18 cellular contexts compared by ENCODE assay signal in the genomic region with DNA sequence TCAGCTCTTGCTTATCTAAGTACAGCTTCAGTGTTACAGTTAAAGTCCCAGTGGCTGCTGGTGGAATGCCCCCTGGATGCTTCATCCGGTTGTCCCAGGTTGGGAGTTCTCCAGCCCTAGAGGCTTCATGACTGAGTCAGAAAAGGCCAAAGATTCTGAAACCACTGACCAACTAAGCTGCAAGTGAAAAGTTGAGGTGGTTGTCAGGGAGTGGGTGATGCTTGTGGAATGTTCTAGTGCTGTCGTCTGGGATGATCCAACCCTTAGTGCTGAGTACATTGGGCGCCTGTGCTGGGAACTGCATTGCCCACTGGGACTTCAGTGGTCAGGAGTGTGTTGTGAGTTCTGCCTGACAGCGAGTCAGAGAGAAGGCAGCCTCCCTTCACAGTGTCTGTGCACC. TPM values are rescaled to one million over a fixed set of nuclear protein-coding genes. Genes with fewer than 3 reads are reported as not detected.
DNase-seq lines count a peak whose midpoint lies in the region; ATAC-seq and TF ChIP-seq lines count a peak whose summit lies in the region.
"Had no signal": no experiment of that assay in that cellular context is flagged by ENCODE, and none has a peak within 500 bp of the region (broad histone marks: within the 10 kb centered on the region; RNA-seq: fewer than 3 reads in every experiment).

No MANE protein-coding gene starts in this region.

- peak; percentile 87 for DNase-seq in GM04504 (ENCODE audit: low read depth)
- DNase-seq in fibroblast of the aortic adventitia (ENCODE audit: low read depth), result peak; percentile 82
- no peak for DNase-seq in activated T-cell treated with anti-CD3 and anti-CD28 coated beads, Interleukin-2, amount 50 U/mL, for 72 hours
- DNase-seq: activated B cell treated with CpG ODN at 0.5 μM for 24 hours; activated naive CD4-positive, alpha-beta T cell treated with anti-CD3 and anti-CD28 coated beads, Interleukin-2, amount 50 U/mL, for 16 hours; GF-D8; NCI-H1105 treated with DMSO at 0.1 percent for 48 hours; right cardiac atrium; stimulated activated CD4-positive, alpha-beta T cell treated with anti-CD3 and anti-CD28 coated beads, Interleukin-4, amount 100 ng/mL, for 1 hour; transverse colon had no signal

- no peaks in the 10 kb centered on the region for H3K36me3 ChIP-seq in skeletal muscle satellite cell (ENCODE audit: insufficient read depth, low read length)
- H3K36me3 ChIP-seq: transverse colon had no signal

- peak; percentile 6 for TF ChIP-seq CTCF in fibroblast of the aortic adventitia (IDR thresholded peaks at IDR 0.05; ENCODE audit: insufficient read depth, low read length)

- no peaks in the 10 kb centered on the region for H3K36me3 Mint-ChIP-seq in activated T-cell treated with anti-CD3 and anti-CD28 coated beads, Interleukin-2, amount 50 U/mL, for 72 hours (ENCODE audit: insufficient read depth in 2 of 2)

- H3K27me3 Mint-ChIP-seq in activated T-cell treated with anti-CD3 and anti-CD28 coated beads, Interleukin-2, amount 50 U/mL, for 72 hours (ENCODE audit: low read depth), result peaks cover 34% of the 10 kb centered on the region

- H3K4me1 ChIP-seq in skeletal muscle satellite cell (ENCODE audit: control insufficient read depth, insufficient read depth, low read length), result peaks cover 11% of the 10 kb centered on the region
- H3K4me1 ChIP-seq: transverse colon had no signal

- no peaks in the 10 kb centered on the region for H3K9me3 ChIP-seq in skeletal muscle satellite cell (replicated peaks; ENCODE audit: low read length)
- H3K9me3 ChIP-seq: transverse colon had no signal

- no peak overlapping the region for H3K4me3 ChIP-seq in fibroblast of the aortic adventitia (ENCODE audit: low read depth, low read length)
- no peak overlapping the region for H3K4me3 ChIP-seq in skeletal muscle satellite cell (ENCODE audit: low read length)
- H3K4me3 ChIP-seq: GM23338, K562, transverse colon had no signal

- no peak overlapping the region for H3K4me3 Mint-ChIP-seq in activated T-cell treated with anti-CD3 and anti-CD28 coated beads, Interleukin-2, amount 50 U/mL, for 72 hours
- H3K4me3 Mint-ChIP-seq: activated B cell treated with CpG ODN at 0.5 μM for 24 hours, GM23338, nephron had no signal

- H3K4me1 Mint-ChIP-seq in activated T-cell treated with anti-CD3 and anti-CD28 coated beads, Interleukin-2, amount 50 U/mL, for 72 hours (ENCODE audit: low read depth), result no peaks in the 10 kb centered on the region
- H3K4me1 Mint-ChIP-seq: nephron had no signal

- TF ChIP-seq POLR2A in GM18505 (IDR thresholded peaks at IDR 0.05; ENCODE audit: borderline replicate concordance, extremely low read depth, insufficient read depth, insufficient read length), result no peak

- H3K27me3 ChIP-seq in skeletal muscle satellite cell (ENCODE audit: control insufficient read depth, insufficient read depth, low read length), result peaks cover 4% of the 10 kb centered on the region
- H3K27me3 ChIP-seq: transverse colon had no signal

- H3K27ac Mint-ChIP-seq in activated T-cell treated with anti-CD3 and anti-CD28 coated beads, Interleukin-2, amount 50 U/mL, for 72 hours, result no peak overlapping the region
- H3K27ac Mint-ChIP-seq: activated B cell treated with CpG ODN at 0.5 μM for 24 hours, GM23338, nephron had no signal

- H3K4me2 ChIP-seq in skeletal muscle satellite cell (ENCODE audit: low read length), result peak overlapping the region; percentile 38
- H3K4me2 ChIP-seq: GM23338 had no signal

- no peaks in the 10 kb centered on the region for H3K9me3 Mint-ChIP-seq in activated T-cell treated with anti-CD3 and anti-CD28 coated beads, Interleukin-2, amount 50 U/mL, for 72 hours
- H3K9me3 Mint-ChIP-seq: activated B cell treated with CpG ODN at 0.5 μM for 24 hours, nephron had no signal

- ATAC-seq in SK-N-SH treated with all-trans-retinoic acid at 6 μM for 48 hours, result peak; percentile 55
- no peak for ATAC-seq in GM18505 (IDR thresholded peaks at IDR 0.05; ENCODE audit: unreplicated experiment)
- ATAC-seq in HG02642 (IDR thresholded peaks at IDR 0.05; ENCODE audit: poor library complexity, unreplicated experiment), result no peak
- no peak for ATAC-seq in GM18867 (IDR thresholded peaks at IDR 0.05; ENCODE audit: unreplicated experiment)
- no peak for ATAC-seq in activated T-cell treated with anti-CD3 and anti-CD28 coated beads, Interleukin-2, amount 50 U/mL, for 72 hours (replicated peaks in 1 of 2)
- ATAC-seq: right cardiac atrium had no signal

- peak overlapping the region; percentile 69 for H3K9ac ChIP-seq in skeletal muscle satellite cell (ENCODE audit: low read depth, low read length)

TF ChIP-seq in SK-N-SH treated with all-trans-retinoic acid at 6 μM for 48 hours, 23 proteins besides CTCF, POLR2A, EP300 and RAD21:
- TF ChIP-seq ZC3H10 (CRISPR knock-in tag; IDR thresholded peaks at IDR 0.05), result no peak
- no peak for TF ChIP-seq ZNF70 (CRISPR knock-in tag; IDR thresholded peaks at IDR 0.05)
- no peak for TF ChIP-seq GLIS3 (CRISPR knock-in tag; IDR thresholded peaks at IDR 0.05)
- TF ChIP-seq, protein P1, sequence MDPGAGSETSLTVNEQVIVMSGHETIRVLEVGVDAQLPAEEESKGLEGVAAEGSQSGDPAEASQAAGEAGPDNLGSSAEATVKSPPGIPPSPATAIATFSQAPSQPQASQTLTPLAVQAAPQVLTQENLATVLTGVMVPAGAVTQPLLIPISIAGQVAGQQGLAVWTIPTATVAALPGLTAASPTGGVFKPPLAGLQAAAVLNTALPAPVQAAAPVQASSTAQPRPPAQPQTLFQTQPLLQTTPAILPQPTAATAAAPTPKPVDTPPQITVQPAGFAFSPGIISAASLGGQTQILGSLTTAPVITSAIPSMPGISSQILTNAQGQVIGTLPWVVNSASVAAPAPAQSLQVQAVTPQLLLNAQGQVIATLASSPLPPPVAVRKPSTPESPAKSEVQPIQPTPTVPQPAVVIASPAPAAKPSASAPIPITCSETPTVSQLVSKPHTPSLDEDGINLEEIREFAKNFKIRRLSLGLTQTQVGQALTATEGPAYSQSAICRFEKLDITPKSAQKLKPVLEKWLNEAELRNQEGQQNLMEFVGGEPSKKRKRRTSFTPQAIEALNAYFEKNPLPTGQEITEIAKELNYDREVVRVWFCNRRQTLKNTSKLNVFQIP (CRISPR knock-in tag; IDR thresholded peaks at IDR 0.05; ENCODE audit: borderline replicate concordance, low read depth), result no peak
- no peak for TF ChIP-seq ZNF8 (CRISPR knock-in tag; IDR thresholded peaks at IDR 0.05)
- TF ChIP-seq BACH2 (CRISPR knock-in tag; IDR thresholded peaks at IDR 0.05; ENCODE audit: borderline replicate concordance), result no peak
- no peak for TF ChIP-seq TCF4 (CRISPR knock-in tag; IDR thresholded peaks at IDR 0.05; ENCODE audit: borderline replicate concordance)
- TF ChIP-seq ESRRG (CRISPR knock-in tag; IDR thresholded peaks at IDR 0.05), result no peak
- no peak for TF ChIP-seq CSDC2 (CRISPR knock-in tag; IDR thresholded peaks at IDR 0.05)
- TF ChIP-seq, protein P2, sequence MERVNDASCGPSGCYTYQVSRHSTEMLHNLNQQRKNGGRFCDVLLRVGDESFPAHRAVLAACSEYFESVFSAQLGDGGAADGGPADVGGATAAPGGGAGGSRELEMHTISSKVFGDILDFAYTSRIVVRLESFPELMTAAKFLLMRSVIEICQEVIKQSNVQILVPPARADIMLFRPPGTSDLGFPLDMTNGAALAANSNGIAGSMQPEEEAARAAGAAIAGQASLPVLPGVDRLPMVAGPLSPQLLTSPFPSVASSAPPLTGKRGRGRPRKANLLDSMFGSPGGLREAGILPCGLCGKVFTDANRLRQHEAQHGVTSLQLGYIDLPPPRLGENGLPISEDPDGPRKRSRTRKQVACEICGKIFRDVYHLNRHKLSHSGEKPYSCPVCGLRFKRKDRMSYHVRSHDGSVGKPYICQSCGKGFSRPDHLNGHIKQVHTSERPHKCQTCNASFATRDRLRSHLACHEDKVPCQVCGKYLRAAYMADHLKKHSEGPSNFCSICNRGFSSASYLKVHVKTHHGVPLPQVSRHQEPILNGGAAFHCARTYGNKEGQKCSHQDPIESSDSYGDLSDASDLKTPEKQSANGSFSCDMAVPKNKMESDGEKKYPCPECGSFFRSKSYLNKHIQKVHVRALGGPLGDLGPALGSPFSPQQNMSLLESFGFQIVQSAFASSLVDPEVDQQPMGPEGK (CRISPR knock-in tag; IDR thresholded peaks at IDR 0.05; ENCODE audit: borderline replicate concordance), result no peak
- TF ChIP-seq, protein P3, sequence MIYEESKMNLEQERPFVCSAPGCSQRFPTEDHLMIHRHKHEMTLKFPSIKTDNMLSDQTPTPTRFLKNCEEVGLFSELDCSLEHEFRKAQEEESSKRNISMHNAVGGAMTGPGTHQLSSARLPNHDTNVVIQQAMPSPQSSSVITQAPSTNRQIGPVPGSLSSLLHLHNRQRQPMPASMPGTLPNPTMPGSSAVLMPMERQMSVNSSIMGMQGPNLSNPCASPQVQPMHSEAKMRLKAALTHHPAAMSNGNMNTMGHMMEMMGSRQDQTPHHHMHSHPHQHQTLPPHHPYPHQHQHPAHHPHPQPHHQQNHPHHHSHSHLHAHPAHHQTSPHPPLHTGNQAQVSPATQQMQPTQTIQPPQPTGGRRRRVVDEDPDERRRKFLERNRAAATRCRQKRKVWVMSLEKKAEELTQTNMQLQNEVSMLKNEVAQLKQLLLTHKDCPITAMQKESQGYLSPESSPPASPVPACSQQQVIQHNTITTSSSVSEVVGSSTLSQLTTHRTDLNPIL (CRISPR knock-in tag; IDR thresholded peaks at IDR 0.05; ENCODE audit: low read depth), result no peak
- no peak for TF ChIP-seq TOX (CRISPR knock-in tag; IDR thresholded peaks at IDR 0.05; ENCODE audit: borderline replicate concordance)
- TF ChIP-seq RARB (CRISPR knock-in tag; IDR thresholded peaks at IDR 0.05), result no peak

RNA-seq across cellular contexts. Expression of a gene that starts 57.3 kb away (rescaled TPM):
- 21.6 and 40.3 TPM in 2 replicates for total RNA-seq in fibroblast of the aortic adventitia (ENCODE audit: low replicate concordance)
- total RNA-seq in skeletal muscle satellite cell (2012; rRNA removed), result 33.4 and 49.2 TPM in 2 replicates
- total RNA-seq in activated T-cell treated with anti-CD3 and anti-CD28 coated beads, Interleukin-2, amount 50 U/mL, for 72 hours, result 10 to 100 TPM; 65.0 to 67.6 TPM

RNA-seq across cellular contexts. Expression of a gene that starts 57.5 kb away (rescaled TPM):
- total RNA-seq in fibroblast of the aortic adventitia (ENCODE audit: low replicate concordance), result 5.4 and 12.1 TPM in 2 replicates
- total RNA-seq in skeletal muscle satellite cell (2012; rRNA removed), result 10.0 and 18.8 TPM in 2 replicates
- total RNA-seq in activated T-cell treated with anti-CD3 and anti-CD28 coated beads, Interleukin-2, amount 50 U/mL, for 72 hours, result 10 to 100 TPM in 1 of 2 donors, 1 to 10 TPM in 1; 8.5 to 12.3 TPM

Comparison
In these comparisons a context has a peak if more than half of its experiments do, and no peak if none do; other contexts are left out.
1. DNase-seq: peak in GM04504 (single experiment) and fibroblast of the aortic adventitia (single experiment); none in activated T-cell treated with anti-CD3 and anti-CD28 coated beads, Interleukin-2, amount 50 U/mL, for 72 hours (0 of 2).